In genomic region chr14:69672372-69672771, GRCh38 we compare ENCODE assay signal across 13 cellular contexts.
DNase-seq lines count a peak whose midpoint lies in the region; ATAC-seq and TF ChIP-seq lines count a peak whose summit lies in the region.
"Had no signal": no experiment of that assay in that cellular context is flagged by ENCODE, and none has a peak within 500 bp of the region (broad histone marks: within the 10 kb centered on the region; RNA-seq: fewer than 3 reads in every experiment).

No MANE protein-coding gene starts in this region.

- no peak for TF ChIP-seq CTCF in HFFc6 (IDR thresholded peaks at IDR 0.05)

- H3K4me1 Mint-ChIP-seq in activated CD4-positive, alpha-beta T cell treated with anti-CD3 and anti-CD28 coated beads for 36 hours: peaks cover 99% of the 10 kb centered on the region
- H3K4me1 Mint-ChIP-seq in IgD-negative memory B cell (peaks cover 77 to 84% (median 79%) of the 10 kb centered on the region in 3 donors), HFFc6 (ENCODE audit: low read depth) (peaks cover 23% of the 10 kb centered on the region)
- peaks cover 97% of the 10 kb centered on the region for H3K4me1 Mint-ChIP-seq in activated T-helper 1 cell treated with anti-CD3 and anti-CD28 coated beads, Interleukin-12 subunit alpha, Interleukin-12 subunit beta, Interleukin-2, Interleukin-4 antibody, amounts not matched to agents 30 ng/mL and 10 ng/mL and 1 ng/mL, durations not matched to agents 14 hours and 24 hours and 36 hours (ENCODE audit: low read depth)
- H3K4me1 Mint-ChIP-seq in naive thymus-derived CD8-positive, alpha-beta T cell: peaks cover 65 to 95% (median 87%) of the 10 kb centered on the region in 4 donors

- DNase-seq in activated CD4-positive, alpha-beta T cell treated with anti-CD3 and anti-CD28 coated beads for 36 hours: no peak
- DNase-seq in activated CD4-positive, alpha-beta T cell treated with anti-CD3 and anti-CD28 coated beads, Interleukin-2, amount 50 U/mL, for 1 hour: no peak
- no peak for DNase-seq in activated T-helper 1 cell treated with anti-CD3 and anti-CD28 coated beads, Interleukin-12 subunit alpha, Interleukin-12 subunit beta, Interleukin-2, Interleukin-4 antibody, amounts not matched to agents 30 ng/mL and 10 ng/mL and 1 ng/mL, durations not matched to agents 14 hours and 24 hours and 36 hours (ENCODE audit: low spot score)
- no peak for DNase-seq in naive thymus-derived CD8-positive, alpha-beta T cell
- DNase-seq in HFFc6: no peak
- DNase-seq: anterior cingulate cortex, dermis blood vessel endothelial cell, NCI-H1048, T-helper 9 cell, tibial artery had no signal

- no peaks in the 10 kb centered on the region for H3K27me3 Mint-ChIP-seq in activated CD4-positive, alpha-beta T cell treated with anti-CD3 and anti-CD28 coated beads for 36 hours
- H3K27me3 Mint-ChIP-seq in IgD-negative memory B cell (peaks cover 5% of the 10 kb centered on the region), HFFc6 (ENCODE audit: insufficient read depth) (no peaks in the 10 kb centered on the region)
- no peaks in the 10 kb centered on the region for H3K27me3 Mint-ChIP-seq in activated T-helper 1 cell treated with anti-CD3 and anti-CD28 coated beads, Interleukin-12 subunit alpha, Interleukin-12 subunit beta, Interleukin-2, Interleukin-4 antibody, amounts not matched to agents 30 ng/mL and 10 ng/mL and 1 ng/mL, durations not matched to agents 14 hours and 24 hours and 36 hours (ENCODE audit: insufficient read depth)
- no peaks in the 10 kb centered on the region for H3K27me3 Mint-ChIP-seq in naive thymus-derived CD8-positive, alpha-beta T cell

- no peak overlapping the region for H3K4me3 Mint-ChIP-seq in activated CD4-positive, alpha-beta T cell treated with anti-CD3 and anti-CD28 coated beads for 36 hours
- H3K4me3 Mint-ChIP-seq in IgD-negative memory B cell (peak overlapping the region in 2 of 4 donors; percentile 35 to 80), HFFc6 (no peak overlapping the region)
- no peak overlapping the region for H3K4me3 Mint-ChIP-seq in activated T-helper 1 cell treated with anti-CD3 and anti-CD28 coated beads, Interleukin-12 subunit alpha, Interleukin-12 subunit beta, Interleukin-2, Interleukin-4 antibody, amounts not matched to agents 30 ng/mL and 10 ng/mL and 1 ng/mL, durations not matched to agents 14 hours and 24 hours and 36 hours
- peak overlapping the region in 5 of 10 donors; percentile 2 to 62 (median 34) for H3K4me3 Mint-ChIP-seq in naive thymus-derived CD8-positive, alpha-beta T cell

- POLR2A ChIA-PET in activated CD4-positive, alpha-beta T cell treated with anti-CD3 and anti-CD28 coated beads for 36 hours (lab: Charles Lee): no interaction called here
- POLR2A ChIA-PET in naive thymus-derived CD8-positive, alpha-beta T cell (lab: Charles Lee): no interaction called here

- H3K36me3 Mint-ChIP-seq in activated CD4-positive, alpha-beta T cell treated with anti-CD3 and anti-CD28 coated beads for 36 hours (ENCODE audit: low read depth): peaks cover 56% of the 10 kb centered on the region
- H3K36me3 Mint-ChIP-seq in IgD-negative memory B cell: peaks cover 5% of the 10 kb centered on the region
- H3K36me3 Mint-ChIP-seq in activated T-helper 1 cell treated with anti-CD3 and anti-CD28 coated beads, Interleukin-12 subunit alpha, Interleukin-12 subunit beta, Interleukin-2, Interleukin-4 antibody, amounts not matched to agents 30 ng/mL and 10 ng/mL and 1 ng/mL, durations not matched to agents 14 hours and 24 hours and 36 hours (ENCODE audit: low read depth): peaks cover 45% of the 10 kb centered on the region
- H3K36me3 Mint-ChIP-seq in naive thymus-derived CD8-positive, alpha-beta T cell: peaks cover 7 to 31% (median 8%) of the 10 kb centered on the region in 3 donors
- H3K36me3 Mint-ChIP-seq in HFFc6 (ENCODE audit: low read depth): no peaks in the 10 kb centered on the region

- no peak for ATAC-seq in activated CD4-positive, alpha-beta T cell treated with anti-CD3 and anti-CD28 coated beads for 36 hours
- ATAC-seq in naive thymus-derived CD8-positive, alpha-beta T cell: peak in 1 of 2 donors; percentile 50
- ATAC-seq in HG03280 (IDR thresholded peaks at IDR 0.05; ENCODE audit: unreplicated experiment) (no peak), HG03025 (IDR thresholded peaks at IDR 0.05; ENCODE audit: low FRiP score, unreplicated experiment) (no peak)

- peaks cover 3% of the 10 kb centered on the region for H3K9me3 Mint-ChIP-seq in activated CD4-positive, alpha-beta T cell treated with anti-CD3 and anti-CD28 coated beads for 36 hours (ENCODE audit: low read depth)
- H3K9me3 Mint-ChIP-seq in IgD-negative memory B cell: peaks cover 0 to 2% (median 0%) of the 10 kb centered on the region in 3 donors
- peaks cover 6% of the 10 kb centered on the region for H3K9me3 Mint-ChIP-seq in activated T-helper 1 cell treated with anti-CD3 and anti-CD28 coated beads, Interleukin-12 subunit alpha, Interleukin-12 subunit beta, Interleukin-2, Interleukin-4 antibody, amounts not matched to agents 30 ng/mL and 10 ng/mL and 1 ng/mL, durations not matched to agents 14 hours and 24 hours and 36 hours
- H3K9me3 Mint-ChIP-seq in naive thymus-derived CD8-positive, alpha-beta T cell: peaks cover 0 to 5% (median 0%) of the 10 kb centered on the region in 9 donors
- no peaks in the 10 kb centered on the region for H3K9me3 Mint-ChIP-seq in HFFc6

- intact Hi-C loops in activated CD4-positive, alpha-beta T cell treated with anti-CD3 and anti-CD28 coated beads for 36 hours (cut with DNase I, micrococcal nuclease): loop anchor here in 1 of 2 experiments (10.0 kb wide), 2 partner anchors 982 to 1882 kb away; no protein-coding TSS in a partner anchor
- intact Hi-C loops in activated T-helper 1 cell treated with anti-CD3 and anti-CD28 coated beads, Interleukin-12 subunit alpha, Interleukin-12 subunit beta, Interleukin-2, Interleukin-4 antibody, amounts not matched to agents 30 ng/mL and 10 ng/mL and 1 ng/mL, durations not matched to agents 14 hours and 24 hours and 36 hours (cut with micrococcal nuclease): no loop called here

- H3K27ac Mint-ChIP-seq in activated CD4-positive, alpha-beta T cell treated with anti-CD3 and anti-CD28 coated beads for 36 hours: peak overlapping the region; percentile 99
- H3K27ac Mint-ChIP-seq in IgD-negative memory B cell: peak overlapping the region; percentile 14 to 95 (median 90)
- H3K27ac Mint-ChIP-seq in activated T-helper 1 cell treated with anti-CD3 and anti-CD28 coated beads, Interleukin-12 subunit alpha, Interleukin-12 subunit beta, Interleukin-2, Interleukin-4 antibody, amounts not matched to agents 30 ng/mL and 10 ng/mL and 1 ng/mL, durations not matched to agents 14 hours and 24 hours and 36 hours: peak overlapping the region; percentile 98
- peak overlapping the region in 6 of 10 donors; percentile 54 to 81 (median 60) for H3K27ac Mint-ChIP-seq in naive thymus-derived CD8-positive, alpha-beta T cell
- H3K27ac Mint-ChIP-seq in HFFc6: no peak overlapping the region

- CTCF ChIA-PET in activated CD4-positive, alpha-beta T cell treated with anti-CD3 and anti-CD28 coated beads for 36 hours (lab: Charles Lee): interaction anchor here (0.6 to 2.9 kb wide), 10 partner anchors 9 to 61 kb away, joined by 3 to 24 read pairs (median 4); no protein-coding TSS in a partner anchor
